ENCODE assay signal across 9 cellular contexts in the genomic region with DNA sequence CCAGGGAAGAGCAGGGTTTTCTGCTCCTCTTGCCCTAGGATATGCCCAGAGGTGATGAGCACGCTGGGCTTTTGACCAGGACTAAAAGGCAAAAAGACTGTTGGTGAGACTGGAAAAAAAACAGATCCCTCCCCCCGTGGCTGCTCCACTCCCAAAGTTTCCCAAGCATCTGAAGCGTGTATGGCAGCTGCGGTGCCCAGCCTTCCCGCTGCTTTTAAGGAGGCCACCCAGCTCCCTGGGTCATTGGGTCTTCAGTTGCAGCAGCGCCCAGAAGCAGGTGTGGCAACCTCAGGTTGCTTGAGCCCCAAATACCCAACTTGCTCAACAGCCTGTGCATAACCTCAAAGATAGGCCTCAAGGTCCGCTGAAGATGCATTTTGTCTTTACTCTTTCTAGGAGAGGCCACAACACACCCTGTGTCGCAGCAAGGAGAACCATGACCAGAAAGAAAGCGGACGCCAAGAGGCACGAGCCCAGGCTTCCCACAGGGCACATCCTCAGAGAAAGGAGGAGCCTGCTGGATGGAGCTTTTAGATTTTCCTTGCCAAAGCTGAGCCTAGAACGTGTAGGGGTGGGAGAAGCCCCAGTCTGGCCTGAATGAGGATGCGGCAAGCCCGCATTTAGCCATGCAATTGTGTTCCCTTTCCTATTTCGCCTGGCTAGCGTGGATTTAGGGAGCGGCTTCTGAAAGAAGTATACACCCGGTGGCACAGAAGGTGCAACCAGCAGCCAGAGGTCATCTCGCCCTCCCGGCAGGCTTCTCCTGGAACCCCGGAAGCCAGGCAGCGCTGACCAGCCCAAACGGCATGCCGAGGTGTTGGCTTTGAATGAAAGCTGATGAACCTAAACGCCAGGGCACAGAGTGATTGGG. TPM values are rescaled to one million over a fixed set of nuclear protein-coding genes. Genes with fewer than 3 reads are reported as not detected.
DNase-seq lines count a peak whose midpoint lies in the region; ATAC-seq and TF ChIP-seq lines count a peak whose summit lies in the region.
"Had no signal": no experiment of that assay in that cellular context is flagged by ENCODE, and none has a peak within 500 bp of the region (broad histone marks: within the 10 kb centered on the region; RNA-seq: fewer than 3 reads in every experiment).

No MANE protein-coding gene starts in this region.

- no TSS peak for BruUV-seq in mammary epithelial cell (replicated peaks; lab: Mats Ljungman, UMichigan)

- H3K9me3 ChIP-seq in heart right ventricle (no peaks in the 10 kb centered on the region), mammary epithelial cell (replicated peaks; ENCODE audit: insufficient read depth, low read length) (no peaks in the 10 kb centered on the region), mucosa of stomach (ENCODE audit: control insufficient read depth, low read length) (no peaks in the 10 kb centered on the region), uterus (no peaks in the 10 kb centered on the region)

- no peaks in the 10 kb centered on the region for H4K20me1 ChIP-seq in mammary epithelial cell (ENCODE audit: insufficient read depth, low read length)

- H3K27ac ChIP-seq in heart right ventricle (peak overlapping the region in 2 of 10 donors; percentile 19 to 84), mammary epithelial cell (ENCODE audit: insufficient read depth, low read depth, low read length) (peak overlapping the region; percentile 84), uterus (peak overlapping the region; percentile 61 to 64)

- DNase-seq in heart right ventricle (no peak), cardiac septum (ENCODE audit: low spot score) (no peak), mammary epithelial cell (peak; percentile 40), uterus (no peak), foreskin fibroblast (no peak)

- H3K4me1 ChIP-seq in heart right ventricle (peaks cover 2 to 44% (median 20%) of the 10 kb centered on the region in 9 donors), mammary epithelial cell (ENCODE audit: insufficient read depth, low read length) (peaks cover 45% of the 10 kb centered on the region), mucosa of stomach (ENCODE audit: control insufficient read depth, insufficient read depth, low read length) (peaks cover 20% of the 10 kb centered on the region), uterus (no peaks in the 10 kb centered on the region)

- TF ChIP-seq CTCF in heart right ventricle (IDR thresholded peaks at IDR 0.05) (no peak), mammary epithelial cell (conservative IDR thresholded peaks at IDR 0.05 in 1 of 2, IDR thresholded peaks at IDR 0.05 in 1 of 2; ENCODE audit: extremely low read depth in 1 of 2, insufficient read depth in 1 of 2, low read depth in 1 of 2, low read length in 2 of 2) (no peak), uterus (IDR thresholded peaks at IDR 0.05) (no peak), foreskin fibroblast (IDR thresholded peaks at IDR 0.05; ENCODE audit: low read depth, low read length) (no peak)

- peaks cover 68% of the 10 kb centered on the region for H3K79me2 ChIP-seq in mammary epithelial cell (ENCODE audit: insufficient read depth, low read length)

- H3K4me2 ChIP-seq in mammary epithelial cell (ENCODE audit: insufficient read depth, low read depth, low read length) = peak overlapping the region; percentile 82

- dilution Hi-C loops in mammary epithelial cell (cut with HindIII; ENCODE audit: low sequenced_read_pairs) = no loop called here

- ATAC-seq in heart right ventricle = no peak
- ATAC-seq in GM21576 (IDR thresholded peaks at IDR 0.05; ENCODE audit: unreplicated experiment) = no peak
- no peak for ATAC-seq in HG02981 (IDR thresholded peaks at IDR 0.05; ENCODE audit: unreplicated experiment)
- ATAC-seq: left lobe of liver had no signal

- H3K27me3 ChIP-seq in heart right ventricle (peaks cover 0 to 3% (median 0%) of the 10 kb centered on the region in 7 donors), mammary epithelial cell (ENCODE audit: insufficient read depth, low read length) (no peaks in the 10 kb centered on the region), mucosa of stomach (ENCODE audit: control insufficient read depth, insufficient read depth, low read length) (no peaks in the 10 kb centered on the region), uterus (no peaks in the 10 kb centered on the region)

- H3K36me3 ChIP-seq in heart right ventricle (no peaks in the 10 kb centered on the region), mammary epithelial cell (ENCODE audit: insufficient read depth, low read length) (no peaks in the 10 kb centered on the region), mucosa of stomach (ENCODE audit: control insufficient read depth, insufficient read depth, low read length) (no peaks in the 10 kb centered on the region), uterus (no peaks in the 10 kb centered on the region)

- TF ChIP-seq POLR2A in uterus (IDR thresholded peaks at IDR 0.05) = no peak

- in situ Hi-C loops in mammary epithelial cell (cut with MboI; ENCODE audit: low sequenced_read_pairs in 2 of 2) = no loop called here

- CTCF ChIA-PET in mammary epithelial cell (lab: Charles Lee; ENCODE audit: low non-redundant PET) = no interaction called here

- 76 to 83% methylated on average over 25 of the region's 25 CpGs for WGBS in heart right ventricle, 2 donors
- 2% methylated on average over 21 of the region's 25 CpGs for WGBS in mammary epithelial cell (ENCODE audit: low coverage, missing lambda C conversion rate)

- H3K9ac ChIP-seq in mammary epithelial cell (ENCODE audit: insufficient read depth, low read length) (peak overlapping the region; percentile 77), mucosa of stomach (ENCODE audit: low read length) (no peak overlapping the region)

- peak overlapping the region; percentile 65 for H2AFZ ChIP-seq in mammary epithelial cell (ENCODE audit: low read depth, low read length)

- intact Hi-C loops in heart right ventricle (cut with DNase I) = loop anchor here in 3 of 10 donors (5.0 to 10.0 kb wide), 3 partner anchors 65 to 113 kb away; no protein-coding TSS in a partner anchor
- intact Hi-C loops in cardiac septum (cut with DNase I) = no loop called here
- intact Hi-C loops in mammary epithelial cell (cut with micrococcal nuclease) = loop anchor here (1.0 to 5.0 kb wide), 6 partner anchors 33 to 275 kb away; no protein-coding TSS in a partner anchor
- intact Hi-C loops in uterus (cut with DNase I; ENCODE audit: low total_unique reads) = no loop called here

- peak overlapping the region in 8 of 10 donors; percentile 31 to 62 (median 58) for H3K4me3 ChIP-seq in heart right ventricle
- peak overlapping the region; percentile 58 to 94 (median 89) for H3K4me3 ChIP-seq in mammary epithelial cell (replicated peaks in 1 of 3; ENCODE audit: insufficient read depth in 1 of 3, low read depth in 2 of 3, low read length in 3 of 3)
- peak overlapping the region; percentile 85 for H3K4me3 ChIP-seq in mucosa of stomach (ENCODE audit: low read length)
- peak overlapping the region; percentile 34 to 40 for H3K4me3 ChIP-seq in uterus
- peak overlapping the region in 1 of 2 donors; percentile 26 for H3K4me3 ChIP-seq in foreskin fibroblast (ENCODE audit: low read depth in 1 of 2, low read length in 2 of 2)

RNA-seq across cellular contexts. Expression of a gene that starts 1.9 kb away (rescaled TPM):
- total RNA-seq in heart right ventricle (10 to 100 TPM in 7 of 10 donors, 1 to 10 TPM in 3; 2.4 to 16.1 (median 12.1) TPM), cardiac septum (10.1 TPM), mammary epithelial cell (10 to 100 TPM; 27.2 to 50.1 TPM), uterus (10 to 100 TPM in 2 of 4 donors, 1 to 10 TPM in 2; 2.4 to 35.5 (median 8.2) TPM)
- polyA plus RNA-seq in heart right ventricle (1 to 10 TPM in 1 of 2 donors, under 1 TPM in 1; 0.67 to 4.8 TPM), mammary epithelial cell (9.2 TPM)
- polyA minus RNA-seq in mammary epithelial cell = 62.1 TPM
